In the genomic region with DNA sequence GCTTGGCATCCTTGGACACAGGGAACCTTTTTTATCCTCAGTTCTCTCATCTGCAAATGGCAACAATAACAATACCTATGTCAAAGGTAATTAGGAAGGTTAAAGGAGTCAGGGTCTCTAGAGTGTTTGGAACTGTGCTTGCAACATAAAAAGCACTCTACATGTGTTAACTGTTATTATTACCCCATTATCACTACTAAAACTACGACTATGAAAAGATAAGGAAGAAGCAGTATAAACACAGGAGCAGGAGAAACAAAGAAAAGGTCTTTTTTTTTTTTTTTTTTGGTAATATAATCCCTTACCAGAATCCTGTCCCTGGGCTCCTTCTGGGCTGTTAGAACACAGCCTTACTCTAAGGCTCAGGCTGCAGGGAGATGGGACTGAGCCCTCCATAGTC, we compare ENCODE assay signal across 1 cellular context.
TF ChIP-seq lines count a peak whose summit lies in the region.

No MANE protein-coding gene starts in this region.

TF ChIP-seq in HEK293, 187 proteins besides CTCF, POLR2A, EP300 and RAD21 (continued from another document):
- TF ChIP-seq, protein P1, sequence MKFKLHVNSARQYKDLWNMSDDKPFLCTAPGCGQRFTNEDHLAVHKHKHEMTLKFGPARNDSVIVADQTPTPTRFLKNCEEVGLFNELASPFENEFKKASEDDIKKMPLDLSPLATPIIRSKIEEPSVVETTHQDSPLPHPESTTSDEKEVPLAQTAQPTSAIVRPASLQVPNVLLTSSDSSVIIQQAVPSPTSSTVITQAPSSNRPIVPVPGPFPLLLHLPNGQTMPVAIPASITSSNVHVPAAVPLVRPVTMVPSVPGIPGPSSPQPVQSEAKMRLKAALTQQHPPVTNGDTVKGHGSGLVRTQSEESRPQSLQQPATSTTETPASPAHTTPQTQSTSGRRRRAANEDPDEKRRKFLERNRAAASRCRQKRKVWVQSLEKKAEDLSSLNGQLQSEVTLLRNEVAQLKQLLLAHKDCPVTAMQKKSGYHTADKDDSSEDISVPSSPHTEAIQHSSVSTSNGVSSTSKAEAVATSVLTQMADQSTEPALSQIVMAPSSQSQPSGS (tag by site-specific recombination; IDR thresholded peaks at IDR 0.05; ENCODE audit: low read depth), result no peak
- TF ChIP-seq ZNF501 (tag by site-specific recombination; IDR thresholded peaks at IDR 0.05), result no peak
- peak; percentile 28; the same call in 1 of the 2 replicates for TF ChIP-seq ZBTB8A (tag by site-specific recombination; IDR thresholded peaks at IDR 0.05)
- TF ChIP-seq ZNF302 (tag by site-specific recombination; IDR thresholded peaks at IDR 0.05; ENCODE audit: low read depth), result no peak
- TF ChIP-seq, protein P2, sequence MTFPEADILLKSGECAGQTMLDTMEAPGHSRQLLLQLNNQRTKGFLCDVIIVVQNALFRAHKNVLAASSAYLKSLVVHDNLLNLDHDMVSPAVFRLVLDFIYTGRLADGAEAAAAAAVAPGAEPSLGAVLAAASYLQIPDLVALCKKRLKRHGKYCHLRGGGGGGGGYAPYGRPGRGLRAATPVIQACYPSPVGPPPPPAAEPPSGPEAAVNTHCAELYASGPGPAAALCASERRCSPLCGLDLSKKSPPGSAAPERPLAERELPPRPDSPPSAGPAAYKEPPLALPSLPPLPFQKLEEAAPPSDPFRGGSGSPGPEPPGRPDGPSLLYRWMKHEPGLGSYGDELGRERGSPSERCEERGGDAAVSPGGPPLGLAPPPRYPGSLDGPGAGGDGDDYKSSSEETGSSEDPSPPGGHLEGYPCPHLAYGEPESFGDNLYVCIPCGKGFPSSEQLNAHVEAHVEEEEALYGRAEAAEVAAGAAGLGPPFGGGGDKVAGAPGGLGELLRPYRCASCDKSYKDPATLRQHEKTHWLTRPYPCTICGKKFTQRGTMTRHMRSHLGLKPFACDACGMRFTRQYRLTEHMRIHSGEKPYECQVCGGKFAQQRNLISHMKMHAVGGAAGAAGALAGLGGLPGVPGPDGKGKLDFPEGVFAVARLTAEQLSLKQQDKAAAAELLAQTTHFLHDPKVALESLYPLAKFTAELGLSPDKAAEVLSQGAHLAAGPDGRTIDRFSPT (tag by site-specific recombination; IDR thresholded peaks at IDR 0.05), result no peak
- TF ChIP-seq, protein P3, sequence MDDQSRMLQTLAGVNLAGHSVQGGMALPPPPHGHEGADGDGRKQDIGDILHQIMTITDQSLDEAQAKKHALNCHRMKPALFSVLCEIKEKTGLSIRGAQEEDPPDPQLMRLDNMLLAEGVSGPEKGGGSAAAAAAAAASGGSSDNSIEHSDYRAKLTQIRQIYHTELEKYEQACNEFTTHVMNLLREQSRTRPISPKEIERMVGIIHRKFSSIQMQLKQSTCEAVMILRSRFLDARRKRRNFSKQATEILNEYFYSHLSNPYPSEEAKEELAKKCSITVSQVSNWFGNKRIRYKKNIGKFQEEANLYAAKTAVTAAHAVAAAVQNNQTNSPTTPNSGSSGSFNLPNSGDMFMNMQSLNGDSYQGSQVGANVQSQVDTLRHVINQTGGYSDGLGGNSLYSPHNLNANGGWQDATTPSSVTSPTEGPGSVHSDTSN (CRISPR knock-in tag; IDR thresholded peaks at IDR 0.05), result no peak
- no peak for TF ChIP-seq MYNN (tag by site-specific recombination; IDR thresholded peaks at IDR 0.05; ENCODE audit: borderline replicate concordance)
- TF ChIP-seq OSR2 (tag by site-specific recombination; IDR thresholded peaks at IDR 0.05), result peak; percentile 52; the same call in 1 of the 2 replicates
- TF ChIP-seq ZNF843 (tag by site-specific recombination; IDR thresholded peaks at IDR 0.05), result peak; percentile 74
- TF ChIP-seq ZSCAN23 (tag by site-specific recombination; IDR thresholded peaks at IDR 0.05), result no peak
- no peak for TF ChIP-seq ZNF624 (tag by site-specific recombination; IDR thresholded peaks at IDR 0.05)
- no peak for TF ChIP-seq ZNF138 (tag by site-specific recombination; IDR thresholded peaks at IDR 0.05; ENCODE audit: borderline replicate concordance)
- peak; percentile 78 for TF ChIP-seq FEZF1 (tag by site-specific recombination; IDR thresholded peaks at IDR 0.05)
- TF ChIP-seq ZNF544 (tag by site-specific recombination; IDR thresholded peaks at IDR 0.05), result no peak
- no peak for TF ChIP-seq SALL2 (tag by site-specific recombination; IDR thresholded peaks at IDR 0.05; ENCODE audit: borderline replicate concordance)
- no peak for TF ChIP-seq ZNF174 (tag by site-specific recombination; IDR thresholded peaks at IDR 0.05)
- TF ChIP-seq, protein P4, sequence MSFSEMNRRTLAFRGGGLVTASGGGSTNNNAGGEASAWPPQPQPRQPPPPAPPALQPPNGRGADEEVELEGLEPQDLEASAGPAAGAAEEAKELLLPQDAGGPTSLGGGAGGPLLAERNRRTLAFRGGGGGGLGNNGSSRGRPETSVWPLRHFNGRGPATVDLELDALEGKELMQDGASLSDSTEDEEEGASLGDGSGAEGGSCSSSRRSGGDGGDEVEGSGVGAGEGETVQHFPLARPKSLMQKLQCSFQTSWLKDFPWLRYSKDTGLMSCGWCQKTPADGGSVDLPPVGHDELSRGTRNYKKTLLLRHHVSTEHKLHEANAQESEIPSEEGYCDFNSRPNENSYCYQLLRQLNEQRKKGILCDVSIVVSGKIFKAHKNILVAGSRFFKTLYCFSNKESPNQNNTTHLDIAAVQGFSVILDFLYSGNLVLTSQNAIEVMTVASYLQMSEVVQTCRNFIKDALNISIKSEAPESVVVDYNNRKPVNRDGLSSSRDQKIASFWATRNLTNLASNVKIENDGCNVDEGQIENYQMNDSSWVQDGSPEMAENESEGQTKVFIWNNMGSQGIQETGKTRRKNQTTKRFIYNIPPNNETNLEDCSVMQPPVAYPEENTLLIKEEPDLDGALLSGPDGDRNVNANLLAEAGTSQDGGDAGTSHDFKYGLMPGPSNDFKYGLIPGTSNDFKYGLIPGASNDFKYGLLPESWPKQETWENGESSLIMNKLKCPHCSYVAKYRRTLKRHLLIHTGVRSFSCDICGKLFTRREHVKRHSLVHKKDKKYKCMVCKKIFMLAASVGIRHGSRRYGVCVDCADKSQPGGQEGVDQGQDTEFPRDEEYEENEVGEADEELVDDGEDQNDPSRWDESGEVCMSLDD (tag by site-specific recombination; IDR thresholded peaks at IDR 0.05), result no peak
- TF ChIP-seq ZNF350 (tag by site-specific recombination; IDR thresholded peaks at IDR 0.05), result no peak
- TF ChIP-seq ZNF610 (tag by site-specific recombination; IDR thresholded peaks at IDR 0.05; ENCODE audit: borderline replicate concordance), result no peak
- TF ChIP-seq BCL11A (tag by site-specific recombination; IDR thresholded peaks at IDR 0.05; ENCODE audit: low read depth), result no peak
- TF ChIP-seq, protein P5, sequence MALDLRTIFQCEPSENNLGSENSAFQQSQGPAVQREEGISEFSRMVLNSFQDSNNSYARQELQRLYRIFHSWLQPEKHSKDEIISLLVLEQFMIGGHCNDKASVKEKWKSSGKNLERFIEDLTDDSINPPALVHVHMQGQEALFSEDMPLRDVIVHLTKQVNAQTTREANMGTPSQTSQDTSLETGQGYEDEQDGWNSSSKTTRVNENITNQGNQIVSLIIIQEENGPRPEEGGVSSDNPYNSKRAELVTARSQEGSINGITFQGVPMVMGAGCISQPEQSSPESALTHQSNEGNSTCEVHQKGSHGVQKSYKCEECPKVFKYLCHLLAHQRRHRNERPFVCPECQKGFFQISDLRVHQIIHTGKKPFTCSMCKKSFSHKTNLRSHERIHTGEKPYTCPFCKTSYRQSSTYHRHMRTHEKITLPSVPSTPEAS (tag by site-specific recombination; IDR thresholded peaks at IDR 0.05), result no peak
